In the genomic region with DNA sequence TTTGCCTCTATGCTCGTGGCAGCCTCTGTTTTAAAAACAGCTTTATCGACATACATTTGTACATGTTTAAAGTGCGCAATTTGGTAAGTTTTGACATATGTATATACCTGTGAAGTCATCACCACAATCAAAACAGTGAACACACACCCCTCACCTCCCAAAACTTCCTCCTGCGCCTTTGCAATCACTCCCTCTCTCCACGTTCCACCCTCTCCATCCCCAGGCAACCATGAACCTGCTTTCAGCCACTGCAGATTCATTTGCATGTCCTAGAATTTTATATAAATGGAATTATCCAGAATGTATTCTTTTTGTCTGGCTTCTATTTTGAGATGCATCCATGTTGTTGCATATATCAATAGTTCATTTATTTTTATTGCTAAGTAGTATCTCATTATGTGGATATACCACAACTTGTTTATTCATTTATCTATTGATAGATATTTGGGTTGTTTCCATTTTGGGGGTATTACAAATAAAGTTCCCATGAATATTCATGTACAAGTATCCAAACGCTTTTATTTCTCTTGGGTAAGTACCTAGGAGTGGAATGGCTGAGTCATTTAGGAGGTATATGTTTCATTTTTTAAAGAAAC, we compare ENCODE assay signal across 22 cellular contexts. TPM values are rescaled to one million over a fixed set of nuclear protein-coding genes. Genes with fewer than 3 reads are reported as not detected.
"Had no signal": no experiment of that assay in that cellular context is flagged by ENCODE, and none has a peak within 500 bp of the region (broad histone marks: within the 10 kb centered on the region; RNA-seq: fewer than 3 reads in every experiment).

No MANE protein-coding gene starts in this region.

- H3K9me3 ChIP-seq: SJSA1 had no signal

- H3K9ac ChIP-seq: KMS-11 had no signal

- H3K4me3 Mint-ChIP-seq: IgD-negative memory B cell had no signal

- ATAC-seq: K562 had no signal

- H3K4me1 ChIP-seq: SJSA1 had no signal

- H3K4me2 ChIP-seq: KMS-11 had no signal

- FAIRE-seq: K562, RCC 7860 had no signal

- H3K36me3 ChIP-seq: SJSA1 had no signal

- DNase-seq: Kasumi-1, MM.1S, NCI-H187, NCI-H2029, NCI-H2081 treated with DMSO at 0.1 percent for 48 hours, NCI-H2171, NCI-H226, NCI-H446, NCI-H510A, NCI-H524 treated with DMSO at 0.1 percent for 48 hours, NCI-H774, Right ventricle myocardium superior, RPMI8226, SIG-M5 had no signal

- H3K27ac ChIP-seq: KMS-11, SJSA1, SK-N-MC had no signal

- H3K27ac Mint-ChIP-seq: IgD-negative memory B cell had no signal

- H3K4me1 Mint-ChIP-seq: IgD-negative memory B cell had no signal

- H3K4me3 ChIP-seq: K562, SJSA1, SK-N-MC had no signal

RNA-seq across cellular contexts. Expression of gene CHGA, which starts 15.5 kb away (rescaled TPM):
- total RNA-seq: HT1080, K562, M059J, Right ventricle myocardium superior, SJSA1 had no signal
- polyA plus RNA-seq: K562 had no signal
